Comparison of ENCODE assay signal across 10 cellular contexts in the genomic region with DNA sequence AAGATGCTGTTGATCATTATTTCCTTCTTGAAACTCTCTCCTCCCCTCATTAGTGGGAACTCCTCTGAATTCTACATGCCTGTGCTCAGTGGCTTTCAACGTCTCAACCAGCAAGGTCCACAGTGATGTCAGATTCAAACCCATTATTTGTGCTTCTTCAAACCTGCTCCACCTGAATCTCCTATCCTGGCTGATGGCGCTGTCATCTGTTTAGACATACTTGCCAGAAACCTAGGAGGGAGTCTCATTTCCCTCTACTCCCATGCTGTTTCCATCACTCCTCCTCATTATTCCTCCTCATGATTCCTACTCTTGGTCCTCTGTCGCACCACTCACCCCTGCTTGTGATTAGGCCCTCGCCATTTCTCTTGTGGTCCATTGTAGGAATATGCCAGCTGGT. TPM values are rescaled to one million over a fixed set of nuclear protein-coding genes. Genes with fewer than 3 reads are reported as not detected.
A peak's percentile ranks its signal among the peaks of the same experiment; 100 is the strongest.
DNase-seq lines count a peak whose midpoint lies in the region; ATAC-seq and TF ChIP-seq lines count a peak whose summit lies in the region.
"Had no signal": no experiment of that assay in that cellular context is flagged by ENCODE, and none has a peak within 500 bp of the region (broad histone marks: within the 10 kb centered on the region; RNA-seq: fewer than 3 reads in every experiment).

No MANE protein-coding gene starts in this region.

- H3K27ac Mint-ChIP-seq in CD14-positive monocyte (peak overlapping the region; percentile 84 to 95 (median 90)), IgD-negative memory B cell (peak overlapping the region; percentile 88 to 93 (median 92)), chondrocyte (ENCODE audit: unreplicated experiment) (peak overlapping the region; percentile 46), nephron progenitor cell (peak overlapping the region; percentile 34)

- peaks cover 0 to 6% (median 0%) of the 10 kb centered on the region in 7 donors for H3K9me3 Mint-ChIP-seq in CD14-positive monocyte
- H3K9me3 Mint-ChIP-seq in IgD-negative memory B cell, result no peaks in the 10 kb centered on the region
- H3K9me3 Mint-ChIP-seq in chondrocyte (ENCODE audit: low read depth), result no peaks in the 10 kb centered on the region
- no peaks in the 10 kb centered on the region for H3K9me3 Mint-ChIP-seq in nephron progenitor cell

- no peak for TF ChIP-seq CTCF in CD14-positive monocyte (IDR thresholded peaks at IDR 0.05)
- TF ChIP-seq CTCF in chondrocyte (IDR thresholded peaks at IDR 0.05), result no peak
- no peak for TF ChIP-seq CTCF in nephron progenitor cell (IDR thresholded peaks at IDR 0.05)

- no peaks in the 10 kb centered on the region for H3K27me3 Mint-ChIP-seq in CD14-positive monocyte (ENCODE audit: low read depth in 3 of 3)
- no peaks in the 10 kb centered on the region for H3K27me3 Mint-ChIP-seq in IgD-negative memory B cell
- no peaks in the 10 kb centered on the region for H3K27me3 Mint-ChIP-seq in chondrocyte (ENCODE audit: low read depth)
- H3K27me3 Mint-ChIP-seq in nephron progenitor cell (ENCODE audit: low read depth, poor library complexity), result peaks cover 6% of the 10 kb centered on the region

- no peaks in the 10 kb centered on the region for H3K9me3 ChIP-seq in MG63

- peaks cover 9% of the 10 kb centered on the region for H3K36me3 ChIP-seq in MG63

- H3K4me1 Mint-ChIP-seq in CD14-positive monocyte (peaks cover 66% of the 10 kb centered on the region), IgD-negative memory B cell (peaks cover 35 to 54% (median 44%) of the 10 kb centered on the region in 3 donors), chondrocyte (ENCODE audit: low read depth) (peaks cover 49% of the 10 kb centered on the region), nephron progenitor cell (peaks cover 66% of the 10 kb centered on the region)

- H3K36me3 Mint-ChIP-seq in CD14-positive monocyte (peaks cover 7 to 9% of the 10 kb centered on the region in 2 donors), IgD-negative memory B cell (no peaks in the 10 kb centered on the region), chondrocyte (ENCODE audit: low read depth) (peaks cover 3% of the 10 kb centered on the region), nephron progenitor cell (ENCODE audit: low read depth) (peaks cover 7% of the 10 kb centered on the region)

- no peaks in the 10 kb centered on the region for H3K27me3 ChIP-seq in MG63

- ATAC-seq in GM21367 (IDR thresholded peaks at IDR 0.05; ENCODE audit: unreplicated experiment), result no peak

- H3K4me3 ChIP-seq in MG63, result no peak overlapping the region

- H3K4me3 Mint-ChIP-seq in CD14-positive monocyte (peak overlapping the region; percentile 25 to 73), IgD-negative memory B cell (peak overlapping the region in 3 of 4 donors; percentile 38 to 84 (median 72)), chondrocyte (ENCODE audit: unreplicated experiment) (no peak overlapping the region), nephron progenitor cell (peak overlapping the region; percentile 17)

- intact Hi-C loops in CD14-positive monocyte (cut with micrococcal nuclease), result loop anchor here (10.0 kb wide), 4 partner anchors 109 to 229 kb away; a partner anchor contains a TSS

- DNase-seq in CD14-positive monocyte (ENCODE audit: low spot score) (no peak), chondrocyte (ENCODE audit: low spot score) (no peak), nephron progenitor cell (no peak), MG63 (no peak), midbrain (lab: John Stamatoyannopoulos, UW) (no peak), NCI-H2171 treated with DMSO at 0.1 percent for 48 hours (lab: John Stamatoyannopoulos, UW) (no peak)
- DNase-seq: MM.1S; stimulated activated CD4-positive, alpha-beta T cell treated with anti-CD3 and anti-CD28 coated beads, Interleukin-4, amount 100 ng/mL, for 1 hour had no signal

RNA-seq across cellular contexts. Expression of a gene that starts 2.9 kb away (rescaled TPM):
- polyA plus RNA-seq in CD14-positive monocyte (10 to 100 TPM in 1 of 2 donors, 1 to 10 TPM in 1; 9.3 to 10.3 TPM), IgD-negative memory B cell (8.8 TPM)
- 30.3 to 38.7 TPM (median 38.6 TPM) in 3 replicates for total RNA-seq in chondrocyte
- 14.2 and 29.3 TPM in 2 replicates for total RNA-seq in MG63 (2014; rRNA removed; shearing (Covaris generic); ENCODE audit: low replicate concordance)

Comparison
In these comparisons a context has a peak if more than half of its experiments do, and no peak if none do; other contexts are left out.
1. H3K27ac Mint-ChIP-seq: peak in every context shown above with its lines; median percentile 92 in IgD-negative memory B cell; 90 in CD14-positive monocyte; 46 in chondrocyte; 34 in nephron progenitor cell.